In the genomic region with DNA sequence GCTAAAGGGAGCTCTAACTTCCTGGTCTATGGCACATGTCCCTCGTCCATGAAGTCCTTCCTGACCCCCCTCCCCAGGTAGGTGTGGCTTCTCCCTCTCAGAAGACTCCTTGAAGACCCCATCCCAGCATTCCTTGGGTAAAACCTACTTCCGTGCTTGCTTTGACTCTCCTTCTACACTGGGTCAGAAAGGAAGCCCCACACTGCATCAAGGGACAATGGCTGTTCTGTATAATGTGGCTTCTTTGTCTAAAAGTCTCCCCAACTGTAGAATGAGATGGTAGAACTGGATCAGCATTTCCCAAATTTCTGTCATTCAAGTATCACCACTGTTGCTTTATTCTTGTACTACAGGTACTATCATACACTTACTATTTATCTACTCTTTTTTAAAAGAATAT, we compare ENCODE assay signal across 1 cellular context.
TF ChIP-seq lines count a peak whose summit lies in the region.

No MANE protein-coding gene starts in this region.

TF ChIP-seq in GM23338, 12 proteins besides CTCF, POLR2A, EP300 and RAD21 (continued from another document):
- TF ChIP-seq ZNF462 (CRISPR knock-in tag; IDR thresholded peaks at IDR 0.05) (no peak), EZH2 (IDR thresholded peaks at IDR 0.05; ENCODE audit: low read depth, unreplicated experiment) (no peak), EZH2phosphoT487 (IDR thresholded peaks at IDR 0.05; ENCODE audit: unreplicated experiment) (no peak), CREB1 (CRISPR knock-in tag; IDR thresholded peaks at IDR 0.05; ENCODE audit: low read depth) (no peak)
TF ChIP-seq in GM23338: peak in this region for 0.
